In the genomic region with DNA sequence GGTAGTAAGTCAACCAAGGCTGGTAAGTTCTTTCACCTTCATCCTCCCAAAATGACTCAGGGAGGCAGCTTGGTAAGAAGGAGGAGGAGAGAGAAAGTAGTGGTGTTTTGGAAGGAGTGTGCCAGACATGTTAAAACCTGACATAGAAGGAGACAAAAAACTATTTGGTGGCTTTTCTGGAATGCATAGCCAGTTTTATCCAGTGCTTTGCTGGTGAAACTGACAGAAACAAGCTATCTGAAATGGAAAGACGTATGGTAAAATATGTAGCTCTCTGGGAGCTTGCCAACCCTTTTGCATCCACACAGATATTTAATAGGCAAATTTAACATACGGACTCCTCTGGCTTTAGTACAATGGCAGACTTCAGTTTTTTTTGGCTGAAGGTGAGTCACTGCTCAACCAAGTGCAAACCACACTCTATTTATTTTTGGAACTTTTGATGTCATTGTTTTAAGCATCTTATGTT, we compare ENCODE assay signal across 8 cellular contexts. TPM values are rescaled to one million over a fixed set of nuclear protein-coding genes. Genes with fewer than 3 reads are reported as not detected.
DNase-seq lines count a peak whose midpoint lies in the region; ATAC-seq and TF ChIP-seq lines count a peak whose summit lies in the region.

No MANE protein-coding gene starts in this region.

- peak overlapping the region in 5 of 6 donors; percentile 31 to 83 (median 71) for H3K27ac Mint-ChIP-seq in immature natural killer cell

- peaks cover 24 to 55% of the 10 kb centered on the region in 2 donors for H3K4me1 Mint-ChIP-seq in immature natural killer cell

- DNase-seq in AG08396 (ENCODE audit: low spot score) (peak; percentile 51), immature natural killer cell (peak; percentile 35 to 54 (median 41)), HK-2 (ENCODE audit: unreplicated experiment) (no peak), cortex of kidney (lab: John Stamatoyannopoulos, UW) (no peak)
- no peak for DNase-seq in stimulated activated CD4-positive, alpha-beta T cell treated with anti-CD3 and anti-CD28 coated beads, Interleukin-4, amount 100 ng/mL, for 1 hour

- peak overlapping the region in 1 of 5 donors; percentile 1 for H3K4me3 Mint-ChIP-seq in immature natural killer cell

- peaks cover 47 to 68% (median 49%) of the 10 kb centered on the region in 3 donors for H3K36me3 Mint-ChIP-seq in immature natural killer cell

- no peaks in the 10 kb centered on the region for H3K9me3 Mint-ChIP-seq in immature natural killer cell

- ATAC-seq in GM18873 (IDR thresholded peaks at IDR 0.05; ENCODE audit: low FRiP score, unreplicated experiment) (peak; percentile 50), HG03064 (IDR thresholded peaks at IDR 0.05; ENCODE audit: low read depth, unreplicated experiment) (peak; percentile 80), SK-N-SH treated with all-trans-retinoic acid at 6 μM for 48 hours (peak; percentile 92)

- H3K27me3 Mint-ChIP-seq in immature natural killer cell (ENCODE audit: low read depth in 3 of 3) = peaks cover 0 to 2% (median 2%) of the 10 kb centered on the region in 3 donors

TF ChIP-seq in SK-N-SH treated with all-trans-retinoic acid at 6 μM for 48 hours, 23 proteins besides CTCF, POLR2A, EP300 and RAD21:
- TF ChIP-seq, protein P1, sequence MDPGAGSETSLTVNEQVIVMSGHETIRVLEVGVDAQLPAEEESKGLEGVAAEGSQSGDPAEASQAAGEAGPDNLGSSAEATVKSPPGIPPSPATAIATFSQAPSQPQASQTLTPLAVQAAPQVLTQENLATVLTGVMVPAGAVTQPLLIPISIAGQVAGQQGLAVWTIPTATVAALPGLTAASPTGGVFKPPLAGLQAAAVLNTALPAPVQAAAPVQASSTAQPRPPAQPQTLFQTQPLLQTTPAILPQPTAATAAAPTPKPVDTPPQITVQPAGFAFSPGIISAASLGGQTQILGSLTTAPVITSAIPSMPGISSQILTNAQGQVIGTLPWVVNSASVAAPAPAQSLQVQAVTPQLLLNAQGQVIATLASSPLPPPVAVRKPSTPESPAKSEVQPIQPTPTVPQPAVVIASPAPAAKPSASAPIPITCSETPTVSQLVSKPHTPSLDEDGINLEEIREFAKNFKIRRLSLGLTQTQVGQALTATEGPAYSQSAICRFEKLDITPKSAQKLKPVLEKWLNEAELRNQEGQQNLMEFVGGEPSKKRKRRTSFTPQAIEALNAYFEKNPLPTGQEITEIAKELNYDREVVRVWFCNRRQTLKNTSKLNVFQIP (CRISPR knock-in tag; IDR thresholded peaks at IDR 0.05; ENCODE audit: borderline replicate concordance, low read depth) = no peak
- TF ChIP-seq, protein P2, sequence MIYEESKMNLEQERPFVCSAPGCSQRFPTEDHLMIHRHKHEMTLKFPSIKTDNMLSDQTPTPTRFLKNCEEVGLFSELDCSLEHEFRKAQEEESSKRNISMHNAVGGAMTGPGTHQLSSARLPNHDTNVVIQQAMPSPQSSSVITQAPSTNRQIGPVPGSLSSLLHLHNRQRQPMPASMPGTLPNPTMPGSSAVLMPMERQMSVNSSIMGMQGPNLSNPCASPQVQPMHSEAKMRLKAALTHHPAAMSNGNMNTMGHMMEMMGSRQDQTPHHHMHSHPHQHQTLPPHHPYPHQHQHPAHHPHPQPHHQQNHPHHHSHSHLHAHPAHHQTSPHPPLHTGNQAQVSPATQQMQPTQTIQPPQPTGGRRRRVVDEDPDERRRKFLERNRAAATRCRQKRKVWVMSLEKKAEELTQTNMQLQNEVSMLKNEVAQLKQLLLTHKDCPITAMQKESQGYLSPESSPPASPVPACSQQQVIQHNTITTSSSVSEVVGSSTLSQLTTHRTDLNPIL (CRISPR knock-in tag; IDR thresholded peaks at IDR 0.05; ENCODE audit: low read depth) = no peak
- no peak for TF ChIP-seq TCF4 (CRISPR knock-in tag; IDR thresholded peaks at IDR 0.05; ENCODE audit: borderline replicate concordance)
- TF ChIP-seq SNAI2 (CRISPR knock-in tag; IDR thresholded peaks at IDR 0.05) = no peak
TF ChIP-seq in SK-N-SH treated with all-trans-retinoic acid at 6 μM for 48 hours: peak in this region for 0.

RNA-seq across cellular contexts. Expression of a gene that starts 45.4 kb away (rescaled TPM):
- 10 to 100 TPM; 28.2 to 44.9 (median 36.0) TPM for polyA plus RNA-seq in immature natural killer cell

Comparison
In these comparisons a context has a peak if more than half of its experiments do, and no peak if none do; other contexts are left out.
1. DNase-seq: peak in AG08396 (single experiment) and immature natural killer cell (3 of 3); none in stimulated activated CD4-positive, alpha-beta T cell treated with anti-CD3 and anti-CD28 coated beads, Interleukin-4, amount 100 ng/mL, for 1 hour (single experiment), HK-2 (single experiment) and cortex of kidney (single experiment).
2. Peak in every context shown above with its lines, with median percentiles within 50 percentile points of each other: ATAC-seq.